In genomic region chr15:92884459-92884812, GRCh38 we compare ENCODE assay signal across 8 cellular contexts. TPM values are rescaled to one million over a fixed set of nuclear protein-coding genes. Genes with fewer than 3 reads are reported as not detected.
DNase-seq lines count a peak whose midpoint lies in the region; ATAC-seq and TF ChIP-seq lines count a peak whose summit lies in the region.

No MANE protein-coding gene starts in this region.

- H3K27me3 ChIP-seq in RWPE2 (ENCODE audit: insufficient read depth, poor library complexity, severe bottlenecking) (no peaks in the 10 kb centered on the region), fibroblast of lung (ENCODE audit: control insufficient read depth, insufficient read depth, low read length) (no peaks in the 10 kb centered on the region), psoas muscle (ENCODE audit: insufficient read depth in 3 of 3, low read length in 2 of 3) (no peaks in the 10 kb centered on the region)

- H3K9me3 ChIP-seq in RWPE2 (ENCODE audit: severe bottlenecking), result no peaks in the 10 kb centered on the region
- H3K9me3 ChIP-seq in fibroblast of lung (ENCODE audit: control insufficient read depth, insufficient read depth, low read depth, low read length), result no peaks in the 10 kb centered on the region
- no peaks in the 10 kb centered on the region for H3K9me3 ChIP-seq in psoas muscle

- H3K36me3 ChIP-seq in RWPE2 (ENCODE audit: low read depth) (peaks cover 62% of the 10 kb centered on the region), fibroblast of lung (ENCODE audit: control insufficient read depth, insufficient read depth, low read length) (peaks cover 4% of the 10 kb centered on the region), psoas muscle (ENCODE audit: insufficient read depth in 1 of 2, low read depth in 1 of 2) (peaks cover 0 to 51% of the 10 kb centered on the region in 2 donors)

- H3K27ac ChIP-seq in RWPE2 (ENCODE audit: poor library complexity, severe bottlenecking) (peak overlapping the region; percentile 89), fibroblast of lung (ENCODE audit: insufficient read depth, low read length) (peak overlapping the region; percentile 89), psoas muscle (peak overlapping the region; percentile 98)

- H3K9ac ChIP-seq in fibroblast of lung (ENCODE audit: insufficient read depth, low read length), result peak overlapping the region; percentile 99

- in situ Hi-C loops in GM13977 (cut with MboI; ENCODE audit: low pct_unique_long_range_greater_than_20kb, low sequenced_read_pairs, unreplicated experiment), result loop anchor here (10.0 kb wide), 1 partner anchor 70 kb away; no protein-coding TSS in a partner anchor

- DNase-seq in RWPE2 (ENCODE audit: low spot score) (no peak), fibroblast of lung (ENCODE audit: low read depth in 2 of 2) (no peak), psoas muscle (no peak), GM13977 (ENCODE audit: low spot score) (no peak), NCI-H345 treated with DMSO at 0.1 percent for 48 hours (lab: John Stamatoyannopoulos, UW; ENCODE audit: unreplicated experiment) (no peak), NCI-H2029 treated with DMSO at 0.1 percent for 48 hours (lab: John Stamatoyannopoulos, UW) (no peak)

- TF ChIP-seq CTCF in RWPE2 (IDR thresholded peaks at IDR 0.05; ENCODE audit: poor library complexity, severe bottlenecking), result no peak
- TF ChIP-seq CTCF in fibroblast of lung (conservative IDR thresholded peaks at IDR 0.05 in 1 of 2, IDR thresholded peaks at IDR 0.05 in 1 of 2; ENCODE audit: low read depth in 1 of 2, low read length in 2 of 2), result no peak
- no peak for TF ChIP-seq CTCF in psoas muscle (IDR thresholded peaks at IDR 0.05)
- no peak for TF ChIP-seq CTCF in GM13977 (IDR thresholded peaks at IDR 0.05; ENCODE audit: extremely low read depth, insufficient read depth, missing control alignments)

- no peak for ATAC-seq in RWPE2 (ENCODE audit: low read depth)
- ATAC-seq in psoas muscle, result no peak
- no peak for ATAC-seq in GM18861 (IDR thresholded peaks at IDR 0.05; ENCODE audit: unreplicated experiment)

- peak overlapping the region; percentile 89 for H3K4me2 ChIP-seq in fibroblast of lung (ENCODE audit: extremely low read depth, insufficient read depth, low read length)

- H3K4me3 ChIP-seq in GM08714 (ENCODE audit: low read length), result peak overlapping the region; percentile 97; the same call in 1 of the 2 replicates
- peak overlapping the region; percentile 95 for H3K4me3 ChIP-seq in RWPE2 (ENCODE audit: severe bottlenecking)
- H3K4me3 ChIP-seq in fibroblast of lung (replicated peaks in 1 of 4; ENCODE audit: control extremely low read depth in 1 of 4, insufficient read depth in 1 of 4, low read depth in 3 of 4, low read length in 4 of 4), result peak overlapping the region; percentile 68 to 88 (median 78)
- H3K4me3 ChIP-seq in psoas muscle, result peak overlapping the region; percentile 83

- 0 to 3% (median 1%) methylated on average over 5 of the region's 5 CpGs for WGBS in psoas muscle, 3 donors

- H3K79me2 ChIP-seq in fibroblast of lung (ENCODE audit: control insufficient read depth, insufficient read depth, low read length), result peaks cover 68% of the 10 kb centered on the region

- intact Hi-C loops in psoas muscle (cut with DNase I), result loop anchor here in 1 of 2 donors (5.0 kb wide), 1 partner anchor 72 kb away; no protein-coding TSS in a partner anchor

- H4K20me1 ChIP-seq in fibroblast of lung (ENCODE audit: control insufficient read depth, extremely low read depth, insufficient read depth, low read length), result no peaks in the 10 kb centered on the region

- H3K4me1 ChIP-seq in RWPE2 (ENCODE audit: insufficient read depth, poor library complexity, severe bottlenecking) (peaks cover 41% of the 10 kb centered on the region), fibroblast of lung (ENCODE audit: control insufficient read depth, extremely low read depth, insufficient read depth, low read length) (peaks cover 4% of the 10 kb centered on the region), psoas muscle (peaks cover 47% of the 10 kb centered on the region)

- no peak overlapping the region for H2AFZ ChIP-seq in fibroblast of lung (ENCODE audit: low read length)

RNA-seq across cellular contexts. Expression of gene CHD2, which starts 15.7 kb away (rescaled TPM):
- total RNA-seq in fibroblast of lung (77.8 and 92.5 TPM in 2 replicates), psoas muscle (10 to 100 TPM; 40.9 to 53.0 (median 49.4) TPM)
- polyA plus RNA-seq in fibroblast of lung (36.5 and 41.3 TPM in 2 replicates), psoas muscle (10 to 100 TPM; 11.1 to 37.5 (median 12.9) TPM)
- polyA plus RNA-seq in fibroblast of lung (2012), result 29.4 and 35.1 TPM in 2 replicates
- 33.6 and 46.0 TPM in 2 replicates for polyA minus RNA-seq in fibroblast of lung (ENCODE audit: low replicate concordance)
